ENCODE assay signal across 23 cellular contexts in genomic region chr11:116558504-116559252, GRCh38.
DNase-seq lines count a peak whose midpoint lies in the region; FAIRE-seq and TF ChIP-seq lines count a peak whose summit lies in the region.
"Had no signal": no experiment of that assay in that cellular context is flagged by ENCODE, and none has a peak within 500 bp of the region (broad histone marks: within the 10 kb centered on the region; RNA-seq: fewer than 3 reads in every experiment).

No MANE protein-coding gene starts in this region.

- peaks cover 5% of the 10 kb centered on the region for H3K9me3 Mint-ChIP-seq in astrocyte (ENCODE audit: unreplicated experiment)
- H3K9me3 Mint-ChIP-seq: CD4-positive, alpha-beta T cell had no signal

- no peak overlapping the region for H3K27ac ChIP-seq in astrocyte (ENCODE audit: low read depth, low read length)
- H3K27ac ChIP-seq: hepatocyte had no signal

- no peak overlapping the region for H3K4me3 Mint-ChIP-seq in astrocyte (ENCODE audit: unreplicated experiment)
- H3K4me3 Mint-ChIP-seq: activated naive CD4-positive, alpha-beta T cell treated with anti-CD3 and anti-CD28 coated beads, Interleukin-2, amount 10 ng/mL, durations not matched to agents 7 days and 5 days; activated T-cell treated with anti-CD3 and anti-CD28 coated beads, Interleukin-2, amount 50 U/mL, for 4 hours; CD4-positive, alpha-beta T cell; effector memory CD8-positive, alpha-beta T cell; naive thymus-derived CD8-positive, alpha-beta T cell; stimulated activated naive CD8-positive, alpha-beta T cell treated with anti-CD3 and anti-CD28 coated beads, Interleukin-15, amount 100 ng/mL, for 72 hours; type B pancreatic cell had no signal

- H4K20me1 ChIP-seq in astrocyte (ENCODE audit: insufficient read depth, low read length) = no peaks in the 10 kb centered on the region

- no peak overlapping the region for H3K9ac ChIP-seq in astrocyte (ENCODE audit: low read length)

- no peak overlapping the region for H3K4me3 ChIP-seq in astrocyte (ENCODE audit: insufficient read depth, low read depth, low read length)
- H3K4me3 ChIP-seq in BE2C (ENCODE audit: low read depth, low read length) = no peak overlapping the region
- H3K4me3 ChIP-seq: hepatocyte had no signal

- H3K27me3 Mint-ChIP-seq in astrocyte (ENCODE audit: low read depth, unreplicated experiment) = peaks cover 44% of the 10 kb centered on the region

- H3K27me3 ChIP-seq in astrocyte (ENCODE audit: insufficient read depth, low read length) (no peaks in the 10 kb centered on the region), BE2C (no peaks in the 10 kb centered on the region)
- H3K27me3 ChIP-seq: hepatocyte had no signal

- H3K4me1 Mint-ChIP-seq in astrocyte (ENCODE audit: low read depth, unreplicated experiment) = peaks cover 12% of the 10 kb centered on the region
- H3K4me1 Mint-ChIP-seq: activated naive CD4-positive, alpha-beta T cell treated with anti-CD3 and anti-CD28 coated beads, Interleukin-2, amount 10 ng/mL, durations not matched to agents 7 days and 5 days; naive thymus-derived CD8-positive, alpha-beta T cell; stimulated activated naive CD8-positive, alpha-beta T cell treated with anti-CD3 and anti-CD28 coated beads, Interleukin-15, amount 100 ng/mL, for 72 hours had no signal

- DNase-seq in AG08395 (ENCODE audit: low spot score) = peak; percentile 38
- peak; percentile 56 for DNase-seq in HS-5 (ENCODE audit: low read depth)
- peak; percentile 52 for DNase-seq in astrocyte (ENCODE audit: low read depth)
- DNase-seq in hepatic stellate cell (ENCODE audit: low spot score) = peak; percentile 26
- no peak for DNase-seq in Ammon's horn (ENCODE audit: low spot score)
- DNase-seq in NCI-H2081 treated with DMSO at 0.1 percent for 48 hours (lab: John Stamatoyannopoulos, UW) = no peak
- no peak for DNase-seq in BE2C
- no peak for DNase-seq in islet precursor cell
- DNase-seq: activated naive CD4-positive, alpha-beta T cell treated with anti-CD3 and anti-CD28 coated beads, Interleukin-2, amount 10 ng/mL, durations not matched to agents 7 days and 5 days; activated T-cell treated with anti-CD3 and anti-CD28 coated beads, Interleukin-2, amount 50 U/mL, for 4 hours; anterior cingulate cortex; CD4-positive, alpha-beta T cell; effector memory CD8-positive, alpha-beta T cell; GOT3; mesendoderm; naive thymus-derived CD8-positive, alpha-beta T cell; NCI-H1436 treated with DMSO at 0.1 percent for 48 hours; NCI-H748 treated with DMSO at 0.1 percent for 48 hours; stimulated activated CD4-positive, alpha-beta T cell treated with anti-CD3 and anti-CD28 coated beads, Interleukin-4, amount 100 ng/mL, for 1 hour; stimulated activated naive CD8-positive, alpha-beta T cell treated with anti-CD3 and anti-CD28 coated beads, Interleukin-15, amount 100 ng/mL, for 72 hours had no signal

- peak overlapping the region; percentile 39 for H3K4me2 ChIP-seq in astrocyte (ENCODE audit: low read length)
- H3K4me2 ChIP-seq: hepatocyte had no signal

- peak; percentile 43 for FAIRE-seq in astrocyte (lab: Jason Lieb, UNC)
- FAIRE-seq: HepG2 had no signal

- H3K79me2 ChIP-seq in astrocyte (ENCODE audit: insufficient read depth, low read length) = no peaks in the 10 kb centered on the region
- H3K79me2 ChIP-seq: hepatocyte had no signal

- no peak overlapping the region for H3K27ac Mint-ChIP-seq in astrocyte (ENCODE audit: unreplicated experiment)
- H3K27ac Mint-ChIP-seq: activated naive CD4-positive, alpha-beta T cell treated with anti-CD3 and anti-CD28 coated beads, Interleukin-2, amount 10 ng/mL, durations not matched to agents 7 days and 5 days; CD4-positive, alpha-beta T cell; effector memory CD8-positive, alpha-beta T cell; naive thymus-derived CD8-positive, alpha-beta T cell; stimulated activated naive CD8-positive, alpha-beta T cell treated with anti-CD3 and anti-CD28 coated beads, Interleukin-15, amount 100 ng/mL, for 72 hours; type B pancreatic cell had no signal

- TF ChIP-seq CTCF in astrocyte (IDR thresholded peaks at IDR 0.05; ENCODE audit: insufficient read depth, low read depth, low read length) = no peak
- no peak for TF ChIP-seq CTCF in BE2C (IDR thresholded peaks at IDR 0.05; ENCODE audit: low read depth, low read length)

- H3K36me3 Mint-ChIP-seq in astrocyte (ENCODE audit: low read depth, unreplicated experiment) = no peaks in the 10 kb centered on the region
- H3K36me3 Mint-ChIP-seq: activated naive CD4-positive, alpha-beta T cell treated with anti-CD3 and anti-CD28 coated beads, Interleukin-2, amount 10 ng/mL, durations not matched to agents 7 days and 5 days; type B pancreatic cell had no signal

- H3K4me1 ChIP-seq in astrocyte (ENCODE audit: insufficient read depth, low read length) = peaks cover 24% of the 10 kb centered on the region
- no peaks in the 10 kb centered on the region; the same call in 1 of the 2 replicates for H3K4me1 ChIP-seq in BE2C

- H3K9me3 ChIP-seq in astrocyte (ENCODE audit: insufficient read depth, low read depth, low read length) (no peaks in the 10 kb centered on the region), BE2C (no peaks in the 10 kb centered on the region)

- H2AFZ ChIP-seq in astrocyte (ENCODE audit: low read depth, low read length) = peak overlapping the region; percentile 4
- H2AFZ ChIP-seq: hepatocyte had no signal

- H3K36me3 ChIP-seq in astrocyte (ENCODE audit: insufficient read depth, low read length) (no peaks in the 10 kb centered on the region), BE2C (no peaks in the 10 kb centered on the region)

Comparison
In these comparisons a context has a peak if more than half of its experiments do, and no peak if none do; other contexts are left out.
1. DNase-seq: peak in AG08395 (single experiment), HS-5 (single experiment), astrocyte (single experiment) and hepatic stellate cell (single experiment); none in Ammon's horn (single experiment), NCI-H2081 treated with DMSO at 0.1 percent for 48 hours (single experiment), BE2C (single experiment) and islet precursor cell (single experiment).